ENCODE assay signal across 1 cellular context in genomic region chr15:99565281-99566156, GRCh38.
TF ChIP-seq lines count a peak whose summit lies in the region.

MEF2A (plus strand) TSS chr15:99565984; CDS start chr15:99633120, 67,136 bp downstream.

TF ChIP-seq in SK-N-SH, 30 proteins besides CTCF, POLR2A, EP300 and RAD21 (continued from another document):
- TF ChIP-seq USF2 (IDR thresholded peaks at IDR 0.05; ENCODE audit: borderline replicate concordance, low read depth, low read length) = no peak
- peak; percentile 94 for TF ChIP-seq MAX (IDR thresholded peaks at IDR 0.05; ENCODE audit: low read depth)
- TF ChIP-seq TCF12 (IDR thresholded peaks at IDR 0.05) = peak; percentile 35; the same call in 1 of the 2 replicates
- TF ChIP-seq SMC3 (IDR thresholded peaks at IDR 0.05; ENCODE audit: low read depth, low read length) = no peak; the same call in 1 of the 2 replicates
